8 cellular contexts compared by ENCODE assay signal in genomic region chr19:3500429-3501101, GRCh38. TPM values are rescaled to one million over a fixed set of nuclear protein-coding genes. Genes with fewer than 3 reads are reported as not detected.
DNase-seq lines count a peak whose midpoint lies in the region; ATAC-seq, FAIRE-seq and TF ChIP-seq lines count a peak whose summit lies in the region.

Gene DOHH, minus strand, starts transcription at chr19:3500674. Its CDS starts 3,860 bp downstream, at chr19:3496814.

- H3K9me3 ChIP-seq in adrenal gland (replicated peaks in 1 of 3) (no peaks in the 10 kb centered on the region), heart right ventricle (no peaks in the 10 kb centered on the region), upper lobe of right lung (no peaks in the 10 kb centered on the region)

- peak within 1 kb of the TSS; percentile 17 to 82 (median 54) for H3K4me3 ChIP-seq in adrenal gland
- peak within 1 kb of the TSS; percentile 81 to 100 (median 91) for H3K4me3 ChIP-seq in heart right ventricle
- peak within 1 kb of the TSS; percentile 95 for H3K4me3 ChIP-seq in upper lobe of right lung

- intact Hi-C loops in adrenal gland (cut with DNase I) (no loop called here), heart right ventricle (cut with DNase I) (loop anchor here in 1 of 10 donors (10.0 kb wide), 1 partner anchor 1566 kb away; no protein-coding TSS in a partner anchor), posterior cingulate gyrus (cut with DNase I) (no loop called here), upper lobe of right lung (cut with DNase I) (no loop called here)

- DNase-seq in GM12891 (ENCODE audit: insufficient read length, low spot score) (peak; percentile 95), NCI-H146 (lab: John Stamatoyannopoulos, UW) (peak; percentile 90), T-helper 1 cell (peak; percentile 85 to 97 (median 90)), adrenal gland (peak; percentile 94 to 98 (median 96)), heart right ventricle (peak; percentile 95 to 96), posterior cingulate gyrus (peak; percentile 95 to 99 (median 97)), upper lobe of right lung (peak; percentile 97)

- WGBS in adrenal gland, 4 donors = 0% methylated on average over 9 to 52 of the region's 52 CpGs
- 0% methylated on average over 52 of the region's 52 CpGs for WGBS in heart right ventricle, 2 donors

- TF ChIP-seq POLR2A in GM12891 (IDR thresholded peaks at IDR 0.05; ENCODE audit: low read depth, low read length) = peak; percentile 92
- TF ChIP-seq POLR2A in adrenal gland (IDR thresholded peaks at IDR 0.05) = peak; percentile 44 to 47

- H3K4me1 ChIP-seq in adrenal gland (replicated peaks in 1 of 2) = peaks cover 19 to 30% of the 10 kb centered on the region in 2 donors
- peaks cover 0 to 24% (median 17%) of the 10 kb centered on the region in 9 donors for H3K4me1 ChIP-seq in heart right ventricle
- peaks cover 16% of the 10 kb centered on the region for H3K4me1 ChIP-seq in upper lobe of right lung

- H3K36me3 ChIP-seq in adrenal gland (replicated peaks in 1 of 2) (peaks cover 0 to 10% of the 10 kb centered on the region in 2 donors), heart right ventricle (peaks cover 0 to 19% (median 10%) of the 10 kb centered on the region in 9 donors), upper lobe of right lung (peaks cover 11% of the 10 kb centered on the region)

- H3K27ac ChIP-seq in adrenal gland = peak within 1 kb of the TSS; percentile 85 to 97 (median 92)
- peak within 1 kb of the TSS; percentile 91 to 99 (median 96) for H3K27ac ChIP-seq in heart right ventricle
- peak within 1 kb of the TSS; percentile 100 for H3K27ac ChIP-seq in upper lobe of right lung

- peak; percentile 99 for FAIRE-seq in GM12891 (lab: Jason Lieb, UNC)

- H3K27me3 ChIP-seq in adrenal gland (no peaks in the 10 kb centered on the region), heart right ventricle (no peaks in the 10 kb centered on the region), upper lobe of right lung (no peaks in the 10 kb centered on the region)

- no peak for TF ChIP-seq CTCF in adrenal gland (IDR thresholded peaks at IDR 0.05)
- no peak for TF ChIP-seq CTCF in heart right ventricle (IDR thresholded peaks at IDR 0.05)
- TF ChIP-seq CTCF in upper lobe of right lung (IDR thresholded peaks at IDR 0.05) = no peak

- ATAC-seq in HG02840 (IDR thresholded peaks at IDR 0.05; ENCODE audit: low FRiP score, unreplicated experiment) (peak; percentile 81), heart right ventricle (peak; percentile 91 to 98 (median 96)), upper lobe of right lung (peak; percentile 94)

TF ChIP-seq in GM12891, 5 proteins besides CTCF, POLR2A, EP300 and RAD21:
- TF ChIP-seq POLR2AphosphoS5 (IDR thresholded peaks at IDR 0.05; ENCODE audit: low read depth, low read length) (peak; percentile 83), PAX5 (IDR thresholded peaks at IDR 0.05; ENCODE audit: insufficient read depth, low read length, severe bottlenecking) (peak; percentile 40), POU2F2 (IDR thresholded peaks at IDR 0.05; ENCODE audit: low read depth, low read length) (peak; percentile 87), SPI1 (IDR thresholded peaks at IDR 0.05; ENCODE audit: low read depth, low read length) (no peak), TAF1 (IDR thresholded peaks at IDR 0.05; ENCODE audit: low read depth, low read length) (peak; percentile 98)

RNA-seq across cellular contexts. Expression of gene DOHH, which starts in this region (rescaled TPM):
- polyA plus RNA-seq in GM12891 (2012; ENCODE audit: low read depth, missing spikeins) = 10.9 TPM
- total RNA-seq in adrenal gland = 10 to 100 TPM in 7 of 8 donors, 1 to 10 TPM in 1; 9.4 to 22.8 (median 14.0) TPM
- polyA plus RNA-seq in adrenal gland = 10 to 100 TPM in 2 of 3 donors, under 1 TPM in 1; 0.92 to 19.1 (median 13.5) TPM
- total RNA-seq in heart right ventricle = 10 to 100 TPM in 5 of 10 donors, 1 to 10 TPM in 5; 7.2 to 14.9 (median 9.4) TPM
- 10 to 100 TPM; 13.2 to 30.4 TPM for polyA plus RNA-seq in heart right ventricle
- total RNA-seq in upper lobe of right lung = 12.2 TPM

Comparison
In these comparisons a context has a peak if more than half of its experiments do, and no peak if none do; other contexts are left out.
1. Peak in every context shown above with its lines: DNase-seq, ATAC-seq, H3K4me3 ChIP-seq and H3K27ac ChIP-seq.